In genomic region chr5:150419630-150420270, GRCh38 we compare ENCODE assay signal across 12 cellular contexts. TPM values are rescaled to one million over a fixed set of nuclear protein-coding genes. Genes with fewer than 3 reads are reported as not detected.
DNase-seq lines count a peak whose midpoint lies in the region; ATAC-seq and TF ChIP-seq lines count a peak whose summit lies in the region.
"Had no signal": no experiment of that assay in that cellular context is flagged by ENCODE, and none has a peak within 500 bp of the region (broad histone marks: within the 10 kb centered on the region; RNA-seq: fewer than 3 reads in every experiment).

No MANE protein-coding gene starts in this region.

- H3K36me3 Mint-ChIP-seq in stimulated activated naive CD8-positive, alpha-beta T cell treated with anti-CD3 and anti-CD28 coated beads, Interleukin-15, Interleukin-2, amounts not matched to agents 100 ng/mL and 50 ng/mL, for 24 hours (ENCODE audit: low read depth), result no peaks in the 10 kb centered on the region
- no peaks in the 10 kb centered on the region for H3K36me3 Mint-ChIP-seq in dendritic cell treated with granulocyte-macrophage colony-stimulating factor and Interleukin-4, amounts not matched to agents 40 ng/mL and 50 ng/mL, for 4 days (ENCODE audit: low read depth)

- no peak for ATAC-seq in stimulated activated naive CD8-positive, alpha-beta T cell treated with anti-CD3 and anti-CD28 coated beads, Interleukin-15, amount 100 ng/mL, for 72 hours
- ATAC-seq in HG03378 (IDR thresholded peaks at IDR 0.05; ENCODE audit: unreplicated experiment) (peak; percentile 63), body of pancreas (no peak), HG02870 (IDR thresholded peaks at IDR 0.05; ENCODE audit: unreplicated experiment) (no peak)

- WGBS in body of pancreas, 2 donors, result 67 to 81% methylated on average over 7 of the region's 7 CpGs

- no peaks in the 10 kb centered on the region for H3K9me3 Mint-ChIP-seq in stimulated activated naive CD8-positive, alpha-beta T cell treated with anti-CD3 and anti-CD28 coated beads, Interleukin-15, Interleukin-2, amounts not matched to agents 100 ng/mL and 50 ng/mL, for 24 hours
- no peaks in the 10 kb centered on the region for H3K9me3 Mint-ChIP-seq in stimulated activated naive CD8-positive, alpha-beta T cell treated with anti-CD3 and anti-CD28 coated beads, Interleukin-15, amount 100 ng/mL, for 72 hours
- no peaks in the 10 kb centered on the region for H3K9me3 Mint-ChIP-seq in dendritic cell treated with granulocyte-macrophage colony-stimulating factor and Interleukin-4, amounts not matched to agents 40 ng/mL and 50 ng/mL, for 4 days

- no peaks in the 10 kb centered on the region for H3K27me3 Mint-ChIP-seq in stimulated activated naive CD8-positive, alpha-beta T cell treated with anti-CD3 and anti-CD28 coated beads, Interleukin-15, Interleukin-2, amounts not matched to agents 100 ng/mL and 50 ng/mL, for 24 hours
- H3K27me3 Mint-ChIP-seq in stimulated activated naive CD8-positive, alpha-beta T cell treated with anti-CD3 and anti-CD28 coated beads, Interleukin-15, amount 100 ng/mL, for 72 hours, result no peaks in the 10 kb centered on the region
- H3K27me3 Mint-ChIP-seq in dendritic cell treated with granulocyte-macrophage colony-stimulating factor and Interleukin-4, amounts not matched to agents 40 ng/mL and 50 ng/mL, for 4 days, result no peaks in the 10 kb centered on the region

- no peaks in the 10 kb centered on the region for H3K9me3 ChIP-seq in body of pancreas
- H3K9me3 ChIP-seq: uterus had no signal

- no peaks in the 10 kb centered on the region for H3K4me1 ChIP-seq in body of pancreas
- H3K4me1 ChIP-seq: uterus had no signal

- no peak for DNase-seq in stimulated activated naive CD8-positive, alpha-beta T cell treated with anti-CD3 and anti-CD28 coated beads, Interleukin-15, amount 100 ng/mL, for 72 hours
- DNase-seq in H7 (no peak), body of pancreas (no peak), nucleus accumbens (lab: John Stamatoyannopoulos, UW) (no peak)
- DNase-seq: activated CD4-positive, alpha-beta T cell treated with anti-CD3 and anti-CD28 coated beads for 4 hours; EL; uterus had no signal

- H3K36me3 ChIP-seq in H7 (replicated peaks; ENCODE audit: control insufficient read depth, insufficient read depth, low read length) (no peaks in the 10 kb centered on the region), body of pancreas (replicated peaks in 1 of 2; ENCODE audit: insufficient read depth in 1 of 2, low read depth in 2 of 2) (no peaks in the 10 kb centered on the region)
- H3K36me3 ChIP-seq: uterus had no signal

- H3K27ac ChIP-seq in body of pancreas, result no peak overlapping the region
- H3K27ac ChIP-seq: SK-N-MC, uterus had no signal

- H3K4me1 Mint-ChIP-seq in stimulated activated naive CD8-positive, alpha-beta T cell treated with anti-CD3 and anti-CD28 coated beads, Interleukin-15, Interleukin-2, amounts not matched to agents 100 ng/mL and 50 ng/mL, for 24 hours (ENCODE audit: low read depth), result peaks cover 16% of the 10 kb centered on the region
- peaks cover 11% of the 10 kb centered on the region for H3K4me1 Mint-ChIP-seq in stimulated activated naive CD8-positive, alpha-beta T cell treated with anti-CD3 and anti-CD28 coated beads, Interleukin-15, amount 100 ng/mL, for 72 hours
- peaks cover 39% of the 10 kb centered on the region for H3K4me1 Mint-ChIP-seq in dendritic cell treated with granulocyte-macrophage colony-stimulating factor and Interleukin-4, amounts not matched to agents 40 ng/mL and 50 ng/mL, for 4 days (ENCODE audit: low read depth)

- H3K4me3 Mint-ChIP-seq in stimulated activated naive CD8-positive, alpha-beta T cell treated with anti-CD3 and anti-CD28 coated beads, Interleukin-15, Interleukin-2, amounts not matched to agents 100 ng/mL and 50 ng/mL, for 24 hours, result no peak overlapping the region
- no peak overlapping the region for H3K4me3 Mint-ChIP-seq in stimulated activated naive CD8-positive, alpha-beta T cell treated with anti-CD3 and anti-CD28 coated beads, Interleukin-15, amount 100 ng/mL, for 72 hours
- no peak overlapping the region for H3K4me3 Mint-ChIP-seq in dendritic cell treated with granulocyte-macrophage colony-stimulating factor and Interleukin-4, amounts not matched to agents 40 ng/mL and 50 ng/mL, for 4 days

- intact Hi-C loops in dendritic cell treated with granulocyte-macrophage colony-stimulating factor and Interleukin-4, amounts not matched to agents 40 ng/mL and 50 ng/mL, for 4 days (cut with micrococcal nuclease), result no loop called here
- intact Hi-C loops in body of pancreas (cut with DNase I), result no loop called here

- H3K27ac Mint-ChIP-seq in stimulated activated naive CD8-positive, alpha-beta T cell treated with anti-CD3 and anti-CD28 coated beads, Interleukin-15, Interleukin-2, amounts not matched to agents 100 ng/mL and 50 ng/mL, for 24 hours, result peak overlapping the region; percentile 53
- H3K27ac Mint-ChIP-seq in stimulated activated naive CD8-positive, alpha-beta T cell treated with anti-CD3 and anti-CD28 coated beads, Interleukin-15, amount 100 ng/mL, for 72 hours, result peak overlapping the region in 1 of 2 donors; percentile 73
- H3K27ac Mint-ChIP-seq in dendritic cell treated with granulocyte-macrophage colony-stimulating factor and Interleukin-4, amounts not matched to agents 40 ng/mL and 50 ng/mL, for 4 days, result peak overlapping the region; percentile 71

- TF ChIP-seq CTCF in body of pancreas (IDR thresholded peaks at IDR 0.05), result no peak

- no peak for TF ChIP-seq POLR2A in body of pancreas (IDR thresholded peaks at IDR 0.05)

- H3K4me3 ChIP-seq in H7 (ENCODE audit: insufficient read depth, low read depth, low read length) (no peak overlapping the region), body of pancreas (no peak overlapping the region)
- H3K4me3 ChIP-seq: SK-N-MC, uterus had no signal

- H3K27me3 ChIP-seq in H7 (ENCODE audit: control insufficient read depth, insufficient read depth, low read length), result no peaks in the 10 kb centered on the region
- no peaks in the 10 kb centered on the region for H3K27me3 ChIP-seq in body of pancreas
- H3K27me3 ChIP-seq: uterus had no signal

RNA-seq across cellular contexts. Expression of gene CD74, which starts 7.0 kb away (rescaled TPM):
- total RNA-seq in H7 (2014; rRNA removed; shearing (Covaris generic)), result 18.0 and 32.2 TPM in 2 replicates
- total RNA-seq in body of pancreas, result 100 to 1,000 TPM; 130 to 405 TPM

RNA-seq across cellular contexts. Expression of gene RPS14, which starts 29.8 kb away (rescaled TPM):
- total RNA-seq in H7 (2014; rRNA removed; shearing (Covaris generic)), result 2,734 and 3,255 TPM in 2 replicates
- 1,000 to 10,000 TPM; 1,348 to 2,916 TPM for total RNA-seq in body of pancreas
